29 cellular contexts compared by ENCODE assay signal in genomic region chr16:56463153-56463552, GRCh38.
"Had no signal": no experiment of that assay in that cellular context is flagged by ENCODE, and none has a peak within 500 bp of the region (broad histone marks: within the 10 kb centered on the region; RNA-seq: fewer than 3 reads in every experiment).

No MANE protein-coding gene starts in this region.

- H3K27me3 Mint-ChIP-seq: stimulated activated memory B cell treated with anti-CD40 and anti-IgM and Interleukin-4, amounts not matched to agents 10 μg/mL and 1 μg/mL and 100 μg/mL, for 72 hours; stimulated activated naive B cell treated with anti-CD40 and anti-IgM and Interleukin-4, amounts not matched to agents 10 μg/mL and 1 μg/mL and 100 μg/mL, for 72 hours; stimulated activated naive CD8-positive, alpha-beta T cell treated with anti-CD3 and anti-CD28 coated beads, Interleukin-15, amount 100 ng/mL, for 72 hours; stimulated activated naive CD8-positive, alpha-beta T cell treated with anti-CD3 and anti-CD28 coated beads, Interleukin-15, Interleukin-2, amounts not matched to agents 100 ng/mL and 50 ng/mL, for 24 hours; type B pancreatic cell had no signal

- H3K4me1 ChIP-seq: stomach, suprapubic skin, testis, thyroid gland, tibial artery, transverse colon, uterus, vagina had no signal

- H3K27me3 ChIP-seq: stomach, suprapubic skin, testis, thyroid gland, tibial artery, tibial nerve, transverse colon, upper lobe of left lung, upper lobe of right lung, uterus, vagina had no signal

- ATAC-seq: stimulated activated effector memory CD8-positive, alpha-beta T cell treated with anti-CD3 and anti-CD28 coated beads, Interleukin-12 subunit alpha, Interleukin-12 subunit beta, amount 100 ng/mL, for 72 hours; stimulated activated memory B cell treated with anti-CD40 and anti-IgM and Interleukin-4, amounts not matched to agents 10 μg/mL and 1 μg/mL and 100 μg/mL, for 72 hours; stimulated activated naive B cell treated with anti-CD40 and anti-IgM and Interleukin-4, amounts not matched to agents 10 μg/mL and 1 μg/mL and 100 μg/mL, for 72 hours; stimulated activated naive CD8-positive, alpha-beta T cell treated with anti-CD3 and anti-CD28 coated beads, Interleukin-15, amount 100 ng/mL, for 72 hours; stimulated activated naive CD8-positive, alpha-beta T cell treated with anti-CD3 and anti-CD28 coated beads, Interleukin-15, Interleukin-2, amounts not matched to agents 100 U/mL and 50 U/mL, for 24 hours; upper lobe of right lung had no signal

- DNase-seq: stimulated activated CD4-positive, alpha-beta T cell treated with anti-CD3 and anti-CD28 coated beads, Interleukin-2, amount 100 ng/mL, for 48 hours; stimulated activated CD4-positive, alpha-beta T cell treated with anti-CD3 and anti-CD28 coated beads, Interleukin-4, amount 100 ng/mL, for 1 hour; stimulated activated CD4-positive, alpha-beta T cell treated with anti-CD3 and anti-CD28 coated beads, Interleukin-4, amount 100 ng/mL, for 24 hours; stimulated activated CD4-positive, alpha-beta T cell treated with anti-CD3 and anti-CD28 coated beads, Interleukin-4, amount 100 ng/mL, for 4 hours; stimulated activated CD8-positive, alpha-beta memory T cell treated with anti-CD3 and anti-CD28 coated beads, Interleukin-4, amount 100 ng/mL, for 48 hours; stimulated activated naive B cell treated with anti-CD40 and anti-IgM and Interleukin-4, amounts not matched to agents 10 μg/mL and 1 μg/mL and 100 μg/mL, for 72 hours; stimulated activated naive CD4-positive, alpha-beta T cell; stimulated activated naive CD4-positive, alpha-beta T cell treated with Interleukin-2 at 50 U/mL for 16 hours; stimulated activated naive CD8-positive, alpha-beta T cell treated with anti-CD3 and anti-CD28 coated beads, Interleukin-15, amount 100 ng/mL, for 72 hours; stimulated activated naive CD8-positive, alpha-beta T cell treated with anti-CD3 and anti-CD28 coated beads, Interleukin-15, Interleukin-2, amounts not matched to agents 100 U/mL and 50 U/mL, for 24 hours; stomach; substantia nigra; testis; thyroid gland; tibial artery; transverse colon; trophoblast cell; upper lobe of left lung; upper lobe of right lung; uterus had no signal

- H3K4me1 Mint-ChIP-seq: stimulated activated effector memory CD8-positive, alpha-beta T cell treated with anti-CD3 and anti-CD28 coated beads, Interleukin-12 subunit alpha, Interleukin-12 subunit beta, amount 100 ng/mL, for 72 hours; stimulated activated memory B cell treated with anti-CD40 and anti-IgM and Interleukin-4, amounts not matched to agents 10 μg/mL and 1 μg/mL and 100 μg/mL, for 72 hours; stimulated activated naive B cell treated with anti-CD40 and anti-IgM and Interleukin-4, amounts not matched to agents 10 μg/mL and 1 μg/mL and 100 μg/mL, for 72 hours; stimulated activated naive CD8-positive, alpha-beta T cell treated with anti-CD3 and anti-CD28 coated beads, Interleukin-15, amount 100 ng/mL, for 72 hours had no signal

- FAIRE-seq: urothelium cell line had no signal

- H3K9me3 Mint-ChIP-seq: stimulated activated effector memory CD8-positive, alpha-beta T cell treated with anti-CD3 and anti-CD28 coated beads, Interleukin-12 subunit alpha, Interleukin-12 subunit beta, amount 100 ng/mL, for 72 hours; stimulated activated memory B cell treated with anti-CD40 and anti-IgM and Interleukin-4, amounts not matched to agents 10 μg/mL and 1 μg/mL and 100 μg/mL, for 72 hours; stimulated activated naive B cell treated with anti-CD40 and anti-IgM and Interleukin-4, amounts not matched to agents 10 μg/mL and 1 μg/mL and 100 μg/mL, for 72 hours; stimulated activated naive CD8-positive, alpha-beta T cell treated with anti-CD3 and anti-CD28 coated beads, Interleukin-15, amount 100 ng/mL, for 72 hours; stimulated activated naive CD8-positive, alpha-beta T cell treated with anti-CD3 and anti-CD28 coated beads, Interleukin-15, Interleukin-2, amounts not matched to agents 100 ng/mL and 50 ng/mL, for 24 hours; type B pancreatic cell had no signal

- H3K27ac Mint-ChIP-seq: stimulated activated effector memory CD8-positive, alpha-beta T cell treated with anti-CD3 and anti-CD28 coated beads, Interleukin-12 subunit alpha, Interleukin-12 subunit beta, amount 100 ng/mL, for 72 hours; stimulated activated memory B cell treated with anti-CD40 and anti-IgM and Interleukin-4, amounts not matched to agents 10 μg/mL and 1 μg/mL and 100 μg/mL, for 72 hours; stimulated activated naive B cell treated with anti-CD40 and anti-IgM and Interleukin-4, amounts not matched to agents 10 μg/mL and 1 μg/mL and 100 μg/mL, for 72 hours; stimulated activated naive CD8-positive, alpha-beta T cell treated with anti-CD3 and anti-CD28 coated beads, Interleukin-15, amount 100 ng/mL, for 72 hours; stimulated activated naive CD8-positive, alpha-beta T cell treated with anti-CD3 and anti-CD28 coated beads, Interleukin-15, Interleukin-2, amounts not matched to agents 100 ng/mL and 50 ng/mL, for 24 hours; type B pancreatic cell had no signal

- H3K36me3 ChIP-seq: uterus had no signal

- H3K4me3 Mint-ChIP-seq: stimulated activated effector memory CD8-positive, alpha-beta T cell treated with anti-CD3 and anti-CD28 coated beads, Interleukin-12 subunit alpha, Interleukin-12 subunit beta, amount 100 ng/mL, for 72 hours; stimulated activated memory B cell treated with anti-CD40 and anti-IgM and Interleukin-4, amounts not matched to agents 10 μg/mL and 1 μg/mL and 100 μg/mL, for 72 hours; stimulated activated naive B cell treated with anti-CD40 and anti-IgM and Interleukin-4, amounts not matched to agents 10 μg/mL and 1 μg/mL and 100 μg/mL, for 72 hours; stimulated activated naive CD8-positive, alpha-beta T cell treated with anti-CD3 and anti-CD28 coated beads, Interleukin-15, amount 100 ng/mL, for 72 hours; stimulated activated naive CD8-positive, alpha-beta T cell treated with anti-CD3 and anti-CD28 coated beads, Interleukin-15, Interleukin-2, amounts not matched to agents 100 ng/mL and 50 ng/mL, for 24 hours; type B pancreatic cell had no signal

- H3K4me3 ChIP-seq: stomach, suprapubic skin, testis, thoracic aorta, thyroid gland, tibial artery, tibial nerve, transverse colon, upper lobe of left lung, upper lobe of right lung, uterus, vagina had no signal

- H3K9me3 ChIP-seq: stomach, suprapubic skin, testis, thoracic aorta, thyroid gland, tibial artery, tibial nerve, transverse colon, upper lobe of left lung, upper lobe of right lung, uterus, vagina had no signal

- H3K27ac ChIP-seq: stomach, suprapubic skin, testis, thoracic aorta, thyroid gland, tibial artery, tibial nerve, transverse colon, upper lobe of left lung, upper lobe of right lung, uterus, vagina had no signal
